29 cellular contexts compared by ENCODE assay signal in genomic region chr17:66491665-66492064, GRCh38.
DNase-seq lines count a peak whose midpoint lies in the region; ATAC-seq, FAIRE-seq and TF ChIP-seq lines count a peak whose summit lies in the region.
"Had no signal": no experiment of that assay in that cellular context is flagged by ENCODE, and none has a peak within 500 bp of the region (broad histone marks: within the 10 kb centered on the region; RNA-seq: fewer than 3 reads in every experiment).

No MANE protein-coding gene starts in this region.

- TF ChIP-seq POLR2A in HepG2 (IDR thresholded peaks at IDR 0.05; ENCODE audit: insufficient read depth in 1 of 2, low read depth in 2 of 2, low read length in 2 of 2) = no peak

- no peak overlapping the region for H2BK120ac ChIP-seq in H9 (ENCODE audit: low read depth, low read length, poor library complexity, severe bottlenecking)

- no peak overlapping the region for H3K4me2 ChIP-seq in H9 (ENCODE audit: insufficient read depth, insufficient read length, low read length)
- no peak overlapping the region for H3K4me2 ChIP-seq in HepG2 (ENCODE audit: low read depth, low read length)

- H3K23me2 ChIP-seq in H9 (ENCODE audit: insufficient read length, low read depth, low read length, poor library complexity, severe bottlenecking) = no peaks in the 10 kb centered on the region

- H3K56ac ChIP-seq in H9 (ENCODE audit: insufficient read length, low read depth, low read length) = no peak overlapping the region

- peak in 1 of 2 experiments; percentile 7; a peak in 1 of 4 replicates for TF ChIP-seq EP300 in HepG2 (IDR thresholded peaks at IDR 0.05; ENCODE audit: low read depth in 2 of 2, low read length in 2 of 2)
- TF ChIP-seq EP300 in HepG2 (CRISPR knock-in tag; IDR thresholded peaks at IDR 0.05; ENCODE audit: borderline replicate concordance) = no peak

- FAIRE-seq in HepG2 (lab: Jason Lieb, UNC) = no peak
- FAIRE-seq: GM12892, islet of Langerhans had no signal

- H2AFZ ChIP-seq in H9 (ENCODE audit: low read length) = no peak overlapping the region
- H2AFZ ChIP-seq in HepG2 (ENCODE audit: low read length) = no peak overlapping the region
- H2AFZ ChIP-seq: GM23248 had no signal

- no peak for TF ChIP-seq RAD21 in HepG2 (CRISPR knock-in tag; IDR thresholded peaks at IDR 0.05)

- DNase-seq in T-helper 1 cell (no peak), H9 (no peak), HepG2 (ENCODE audit: low spot score) (no peak), GM19238 (ENCODE audit: insufficient read length, low spot score) (no peak)
- no peak for DNase-seq in activated CD8-positive, alpha-beta T cell treated with anti-CD3 and anti-CD28 coated beads, Interleukin-2, amount 10 ng/mL, durations not matched to agents 7 days and 5 days
- DNase-seq in activated CD8-positive, alpha-beta memory T cell treated with anti-CD3 and anti-CD28 coated beads, Interleukin-2, amount 50 U/mL, for 4 hours = no peak
- DNase-seq: 8988T; activated CD4-positive, alpha-beta T cell treated with anti-CD3 and anti-CD28 coated beads for 1 hour; activated effector memory CD4-positive, alpha-beta T cell treated with anti-CD3 and anti-CD28 coated beads, Interleukin-2, amount 50 U/mL, for 16 hours; GM23248; left ventricle myocardium superior; NCI-H1105 treated with DMSO at 0.1 percent for 48 hours; NCI-H2029 treated with DMSO at 0.1 percent for 48 hours; NCI-H526; nucleus accumbens; SHP77; sigmoid colon; stimulated activated naive B cell treated with anti-CD40 and anti-IgM and Interleukin-4, amounts not matched to agents 10 μg/mL and 1 μg/mL and 100 μg/mL, for 72 hours; uterus had no signal

- H3K27ac ChIP-seq in H9 (ENCODE audit: insufficient read length, low read depth, low read length) (no peak overlapping the region), HepG2 (ENCODE audit: extremely low read length, insufficient read depth, low read length) (no peak overlapping the region)
- H3K27ac ChIP-seq: prostate gland, sigmoid colon, thoracic aorta had no signal

- H4K20me1 ChIP-seq in H9 (ENCODE audit: control insufficient read depth, insufficient read depth, insufficient read length) = no peaks in the 10 kb centered on the region
- no peaks in the 10 kb centered on the region for H4K20me1 ChIP-seq in HepG2 (ENCODE audit: insufficient read depth, low read length)

- peaks cover 11% of the 10 kb centered on the region for H3K36me3 Mint-ChIP-seq in T-helper 1 cell treated with Interleukin-12 subunit alpha and Interleukin-12 subunit beta and Interleukin-4 antibody, amounts not matched to agents 30 μg/mL and 1 μg/mL, for 36 hours (ENCODE audit: low read depth)
- no peaks in the 10 kb centered on the region for H3K36me3 Mint-ChIP-seq in H9 (ENCODE audit: insufficient read depth in 1 of 3, low read depth in 3 of 3)
- peaks cover 12% of the 10 kb centered on the region for H3K36me3 Mint-ChIP-seq in activated CD8-positive, alpha-beta T cell treated with anti-CD3 and anti-CD28 coated beads, Interleukin-2, amount 10 ng/mL, durations not matched to agents 7 days and 5 days (ENCODE audit: low read depth)
- H3K36me3 Mint-ChIP-seq: mesothelial cell of epicardium; stimulated activated naive B cell treated with anti-CD40 and anti-IgM and Interleukin-4, amounts not matched to agents 10 μg/mL and 1 μg/mL and 100 μg/mL, for 72 hours had no signal

- no TSS peak for BruUV-seq in HepG2 (replicated peaks; lab: Mats Ljungman, UMichigan)

- no peaks in the 10 kb centered on the region for H3K27me3 ChIP-seq in H9 (ENCODE audit: insufficient read depth, low read length)
- H3K27me3 ChIP-seq in HepG2 (ENCODE audit: control insufficient read depth in 1 of 2, insufficient read depth in 2 of 2, low read length in 2 of 2) = no peaks in the 10 kb centered on the region
- H3K27me3 ChIP-seq: sigmoid colon, uterus had no signal

- no peak overlapping the region for H3K14ac ChIP-seq in H9 (ENCODE audit: insufficient read depth, low read length)

- 0 out of 5 replicates have a peak, but pooled peaks cover 0 to 1% of the 10 kb centered on the region in 2 experiments for H3K36me3 ChIP-seq in HepG2 (replicated peaks in 1 of 2; ENCODE audit: control insufficient read depth in 1 of 2, insufficient read depth in 2 of 2, low read length in 2 of 2)
- H3K36me3 ChIP-seq: prostate gland, sigmoid colon, thoracic aorta, uterus had no signal

- H2BK15ac ChIP-seq in H9 (ENCODE audit: low read depth, low read length) = no peak overlapping the region

- TF ChIP-seq CTCF in H9 (conservative IDR thresholded peaks at IDR 0.05) (no peak), HepG2 (CRISPR knock-in tag; IDR thresholded peaks at IDR 0.05) (no peak)

- H3K23ac ChIP-seq in H9 (ENCODE audit: insufficient read length, low read depth, low read length) = no peak overlapping the region

- no peak overlapping the region for H4K91ac ChIP-seq in H9 (ENCODE audit: insufficient read length, low read depth, low read length)

- H2AK5ac ChIP-seq in H9 (ENCODE audit: insufficient read length, low read length) = no peak overlapping the region

- H3K4ac ChIP-seq in H9 (ENCODE audit: low read depth, low read length) = 0 out of 2 replicates have a peak overlapping the region, but pooled peaks have one; percentile 30

- H4K5ac ChIP-seq in H9 (ENCODE audit: insufficient read length, low read depth, low read length) = no peak overlapping the region

- no peak overlapping the region for H2BK5ac ChIP-seq in H9 (ENCODE audit: insufficient read length, low read length)

- H3K4me1 ChIP-seq in H9 (ENCODE audit: insufficient read depth, low read length) (peaks cover 7% of the 10 kb centered on the region), HepG2 (ENCODE audit: insufficient read depth, low read length) (peaks cover 77% of the 10 kb centered on the region)
- H3K4me1 ChIP-seq: prostate gland, uterus had no signal

- WGBS in H9 (ENCODE audit: extremely low coverage, insufficient read length, low lambda C conversion rate) = no CpG with 5 or more reads among the region's 3 CpGs
- 88% methylated on average over 3 of the region's 3 CpGs for WGBS in HepG2 (ENCODE audit: low lambda C conversion rate)

- ATAC-seq in activated CD8-positive, alpha-beta T cell treated with anti-CD3 and anti-CD28 coated beads, Interleukin-2, amount 10 ng/mL, durations not matched to agents 7 days and 5 days = no peak
- ATAC-seq in HepG2 (no peak), HG03097 (IDR thresholded peaks at IDR 0.05; ENCODE audit: low FRiP score, unreplicated experiment) (no peak)
- ATAC-seq: left ventricle myocardium superior; Panc1; stimulated activated naive B cell treated with anti-CD40 and anti-IgM and Interleukin-4, amounts not matched to agents 10 μg/mL and 1 μg/mL and 100 μg/mL, for 72 hours had no signal

- H3K18ac ChIP-seq in H9 (ENCODE audit: insufficient read length, low read depth, low read length) = no peak overlapping the region

- in situ Hi-C loops in HepG2 (cut with HindIII; ENCODE audit: extremely low pct_ligation_motif_present, low pct_unique_long_range_greater_than_20kb) = no loop called here

- intact Hi-C loops in HepG2 (cut with micrococcal nuclease; ENCODE audit: unreplicated experiment) = no loop called here

- no peaks in the 10 kb centered on the region for H3K79me2 ChIP-seq in H9 (ENCODE audit: insufficient read depth, low read length)
- H3K79me2 ChIP-seq in HepG2 (ENCODE audit: insufficient read depth, low read length) = peaks cover 13% of the 10 kb centered on the region

- POLR2A ChIA-PET in activated CD8-positive, alpha-beta T cell treated with anti-CD3 and anti-CD28 coated beads, Interleukin-2, amount 10 ng/mL, durations not matched to agents 7 days and 5 days (lab: Charles Lee) = interaction anchor here (0.6 to 0.7 kb wide), 2 partner anchors 35 to 714 kb away, joined by 3 read pairs; no protein-coding TSS in a partner anchor
- POLR2A ChIA-PET in HepG2 (lab: Yijun Ruan, JAX) = no interaction called here

- H3K9ac ChIP-seq in H9 (ENCODE audit: extremely low read depth, insufficient read length, low read length) (no peak overlapping the region), HepG2 (ENCODE audit: insufficient read depth, low read depth, low read length) (no peak overlapping the region)
- H3K9ac ChIP-seq: GM23248 had no signal

- CTCF ChIA-PET in activated CD8-positive, alpha-beta T cell treated with anti-CD3 and anti-CD28 coated beads, Interleukin-2, amount 10 ng/mL, durations not matched to agents 7 days and 5 days (lab: Charles Lee) = interaction anchor here (1.3 kb wide), 1 partner anchor 56 kb away, joined by 3 read pairs; no protein-coding TSS in a partner anchor
- CTCF ChIA-PET in HepG2 (lab: Yijun Ruan, JAX; ENCODE audit: low intra/inter-chr PET ratio, low total read pairs) = no interaction called here

- H4K8ac ChIP-seq in H9 (replicated peaks; ENCODE audit: insufficient read length, low read depth, low read length) = no peak overlapping the region

- no peak overlapping the region for H2BK12ac ChIP-seq in H9 (ENCODE audit: insufficient read length, low read depth, low read length)

- H3T11ph ChIP-seq in H9 (ENCODE audit: low read length) = no peak overlapping the region

- H3K4me3 ChIP-seq in HepG2 (replicated peaks in 1 of 3; ENCODE audit: insufficient read depth in 1 of 3, low read depth in 2 of 3, low read length in 3 of 3) = no peak overlapping the region
- H3K4me3 ChIP-seq: GM23248, prostate gland, sigmoid colon, thoracic aorta, uterus had no signal

- H3K27ac Mint-ChIP-seq in T-helper 1 cell treated with Interleukin-12 subunit alpha and Interleukin-12 subunit beta and Interleukin-4 antibody, amounts not matched to agents 30 μg/mL and 1 μg/mL, for 36 hours = peak overlapping the region; percentile 70
- H3K27ac Mint-ChIP-seq in H9 = no peak overlapping the region
- peak overlapping the region; percentile 60 for H3K27ac Mint-ChIP-seq in activated CD8-positive, alpha-beta T cell treated with anti-CD3 and anti-CD28 coated beads, Interleukin-2, amount 10 ng/mL, durations not matched to agents 7 days and 5 days
- H3K27ac Mint-ChIP-seq: activated CD8-positive, alpha-beta memory T cell treated with anti-CD3 and anti-CD28 coated beads, Interleukin-2, amount 10 ng/mL, durations not matched to agents 7 days and 5 days; mesothelial cell of epicardium; stimulated activated naive B cell treated with anti-CD40 and anti-IgM and Interleukin-4, amounts not matched to agents 10 μg/mL and 1 μg/mL and 100 μg/mL, for 72 hours had no signal

- no peak overlapping the region for H3K4me3 Mint-ChIP-seq in T-helper 1 cell treated with Interleukin-12 subunit alpha and Interleukin-12 subunit beta and Interleukin-4 antibody, amounts not matched to agents 30 μg/mL and 1 μg/mL, for 36 hours
- H3K4me3 Mint-ChIP-seq in H9 = no peak overlapping the region
- H3K4me3 Mint-ChIP-seq in activated CD8-positive, alpha-beta T cell treated with anti-CD3 and anti-CD28 coated beads, Interleukin-2, amount 10 ng/mL, durations not matched to agents 7 days and 5 days = no peak overlapping the region
- H3K4me3 Mint-ChIP-seq: activated CD8-positive, alpha-beta memory T cell treated with anti-CD3 and anti-CD28 coated beads, Interleukin-2, amount 10 ng/mL, durations not matched to agents 7 days and 5 days; mesothelial cell of epicardium; stimulated activated naive B cell treated with anti-CD40 and anti-IgM and Interleukin-4, amounts not matched to agents 10 μg/mL and 1 μg/mL and 100 μg/mL, for 72 hours had no signal

- no peaks in the 10 kb centered on the region for H3K9me3 ChIP-seq in H9 (ENCODE audit: control insufficient read depth, low read depth, low read length)
- H3K9me3 ChIP-seq in HepG2 (ENCODE audit: low read length) = no peaks in the 10 kb centered on the region
- H3K9me3 ChIP-seq: prostate gland, sigmoid colon, thoracic aorta, uterus had no signal

- no peak overlapping the region for H2BK20ac ChIP-seq in H9 (ENCODE audit: low read depth, low read length, poor library complexity, severe bottlenecking)

- H3K4me1 Mint-ChIP-seq in T-helper 1 cell treated with Interleukin-12 subunit alpha and Interleukin-12 subunit beta and Interleukin-4 antibody, amounts not matched to agents 30 μg/mL and 1 μg/mL, for 36 hours (ENCODE audit: low read depth) = peaks cover 46% of the 10 kb centered on the region
- peaks cover 31 to 34% of the 10 kb centered on the region in 2 experiments for H3K4me1 Mint-ChIP-seq in H9
- peaks cover 38% of the 10 kb centered on the region for H3K4me1 Mint-ChIP-seq in activated CD8-positive, alpha-beta T cell treated with anti-CD3 and anti-CD28 coated beads, Interleukin-2, amount 10 ng/mL, durations not matched to agents 7 days and 5 days (ENCODE audit: low read depth)

- H3K9me3 Mint-ChIP-seq in T-helper 1 cell treated with Interleukin-12 subunit alpha and Interleukin-12 subunit beta and Interleukin-4 antibody, amounts not matched to agents 30 μg/mL and 1 μg/mL, for 36 hours = no peaks in the 10 kb centered on the region
- H3K9me3 Mint-ChIP-seq in H9 = no peaks in the 10 kb centered on the region
- no peaks in the 10 kb centered on the region for H3K9me3 Mint-ChIP-seq in activated CD8-positive, alpha-beta T cell treated with anti-CD3 and anti-CD28 coated beads, Interleukin-2, amount 10 ng/mL, durations not matched to agents 7 days and 5 days (ENCODE audit: insufficient read depth)
- H3K9me3 Mint-ChIP-seq: mesothelial cell of epicardium; naive thymus-derived CD8-positive, alpha-beta T cell; stimulated activated naive B cell treated with anti-CD40 and anti-IgM and Interleukin-4, amounts not matched to agents 10 μg/mL and 1 μg/mL and 100 μg/mL, for 72 hours had no signal

- no peaks in the 10 kb centered on the region for H3K79me1 ChIP-seq in H9 (ENCODE audit: insufficient read depth, low read depth, low read length, poor library complexity, severe bottlenecking)

- no peaks in the 10 kb centered on the region for H3K27me3 Mint-ChIP-seq in T-helper 1 cell treated with Interleukin-12 subunit alpha and Interleukin-12 subunit beta and Interleukin-4 antibody, amounts not matched to agents 30 μg/mL and 1 μg/mL, for 36 hours (ENCODE audit: low read depth)
- no peaks in the 10 kb centered on the region for H3K27me3 Mint-ChIP-seq in H9 (ENCODE audit: low read depth)
- H3K27me3 Mint-ChIP-seq in activated CD8-positive, alpha-beta T cell treated with anti-CD3 and anti-CD28 coated beads, Interleukin-2, amount 10 ng/mL, durations not matched to agents 7 days and 5 days (ENCODE audit: low read depth) = no peaks in the 10 kb centered on the region
- H3K27me3 Mint-ChIP-seq: activated CD8-positive, alpha-beta memory T cell treated with anti-CD3 and anti-CD28 coated beads, Interleukin-2, amount 10 ng/mL, durations not matched to agents 7 days and 5 days; naive thymus-derived CD8-positive, alpha-beta T cell had no signal

Comparison
In these comparisons a context has a peak if more than half of its experiments do, and no peak if none do; other contexts are left out.
1. H3K27ac Mint-ChIP-seq: peak in T-helper 1 cell treated with Interleukin-12 subunit alpha and Interleukin-12 subunit beta and Interleukin-4 antibody, amounts not matched to agents 30 μg/mL and 1 μg/mL, for 36 hours (single experiment) and activated CD8-positive, alpha-beta T cell treated with anti-CD3 and anti-CD28 coated beads, Interleukin-2, amount 10 ng/mL, durations not matched to agents 7 days and 5 days (single experiment); none in H9 (0 of 3).